Comparison of ENCODE assay signal across 1 cellular context in genomic region chr14:54946500-54946899, GRCh38.
TF ChIP-seq lines count a peak whose summit lies in the region.

No MANE protein-coding gene starts in this region.

TF ChIP-seq in K562, 482 proteins besides CTCF, POLR2A, EP300 and RAD21:
- TF ChIP-seq ZNF121 (CRISPR knock-in tag; conservative IDR thresholded peaks at IDR 0.05): peak; percentile 27; the same call in 1 of the 2 replicates
- TF ChIP-seq FOXO4 (CRISPR knock-in tag; IDR thresholded peaks at IDR 0.05): no peak
